Comparison of ENCODE assay signal across 18 cellular contexts in genomic region chr12:85130631-85131030, GRCh38.
"Had no signal": no experiment of that assay in that cellular context is flagged by ENCODE, and none has a peak within 500 bp of the region (broad histone marks: within the 10 kb centered on the region; RNA-seq: fewer than 3 reads in every experiment).

No MANE protein-coding gene starts in this region.

- H3K27me3 ChIP-seq: adrenal gland, brain microvascular endothelial cell had no signal

- ATAC-seq: activated T-helper 17 cell treated with anti-CD3 and anti-CD28 coated beads, Interleukin-2, amount 50 U/mL, for 72 hours; left ventricle myocardium superior; stimulated activated memory B cell treated with anti-CD40 and anti-IgM and Interleukin-4, amounts not matched to agents 10 μg/mL and 1 μg/mL and 100 μg/mL, for 72 hours had no signal

- H3K4me3 Mint-ChIP-seq: activated naive CD4-positive, alpha-beta T cell treated with anti-CD3 and anti-CD28 coated beads, Interleukin-2, amount 10 ng/mL, durations not matched to agents 7 days and 5 days; activated T-helper 17 cell treated with anti-CD3 and anti-CD28 coated beads, Interleukin-2, amount 50 U/mL, for 72 hours; stimulated activated memory B cell treated with anti-CD40 and anti-IgM and Interleukin-4, amounts not matched to agents 10 μg/mL and 1 μg/mL and 100 μg/mL, for 72 hours had no signal

- DNase-seq: activated CD4-positive, alpha-beta T cell treated with anti-CD3 and anti-CD28 coated beads, Interleukin-2, amount 50 U/mL, for 1 hour; activated CD4-positive, CD25-positive, alpha-beta regulatory T cell; activated naive CD4-positive, alpha-beta T cell treated with anti-CD3 and anti-CD28 coated beads, Interleukin-2, amount 10 ng/mL, durations not matched to agents 7 days and 5 days; activated T-cell treated with anti-CD3 and anti-CD28 coated beads for 4 hours; adrenal gland; brain microvascular endothelial cell; cerebellar nuclear complex; dermis blood vessel endothelial cell; head of caudate nucleus; kidney; left ventricle myocardium superior; substantia nigra; trophoblast cell had no signal

- H3K9me3 ChIP-seq: adrenal gland had no signal

- H3K9me3 Mint-ChIP-seq: activated naive CD4-positive, alpha-beta T cell treated with anti-CD3 and anti-CD28 coated beads, Interleukin-2, amount 10 ng/mL, durations not matched to agents 7 days and 5 days had no signal

- H3K27ac ChIP-seq: adrenal gland, brain microvascular endothelial cell, parathyroid adenoma had no signal

- H3K4me3 ChIP-seq: adrenal gland, smooth muscle cell had no signal

- H3K4me1 ChIP-seq: adrenal gland had no signal

- H3K9ac ChIP-seq: parathyroid adenoma had no signal

- H3K36me3 ChIP-seq: adrenal gland, brain microvascular endothelial cell had no signal

- H3K4me2 ChIP-seq: smooth muscle cell had no signal

- H3K4me1 Mint-ChIP-seq: activated naive CD4-positive, alpha-beta T cell treated with anti-CD3 and anti-CD28 coated beads, Interleukin-2, amount 10 ng/mL, durations not matched to agents 7 days and 5 days; activated T-helper 17 cell treated with anti-CD3 and anti-CD28 coated beads, Interleukin-2, amount 50 U/mL, for 72 hours; stimulated activated memory B cell treated with anti-CD40 and anti-IgM and Interleukin-4, amounts not matched to agents 10 μg/mL and 1 μg/mL and 100 μg/mL, for 72 hours had no signal

- H3K36me3 Mint-ChIP-seq: activated naive CD4-positive, alpha-beta T cell treated with anti-CD3 and anti-CD28 coated beads, Interleukin-2, amount 10 ng/mL, durations not matched to agents 7 days and 5 days; stimulated activated memory B cell treated with anti-CD40 and anti-IgM and Interleukin-4, amounts not matched to agents 10 μg/mL and 1 μg/mL and 100 μg/mL, for 72 hours had no signal

- FAIRE-seq: kidney, TTC549 had no signal

- H3K27ac Mint-ChIP-seq: activated naive CD4-positive, alpha-beta T cell treated with anti-CD3 and anti-CD28 coated beads, Interleukin-2, amount 10 ng/mL, durations not matched to agents 7 days and 5 days; activated T-helper 17 cell treated with anti-CD3 and anti-CD28 coated beads, Interleukin-2, amount 50 U/mL, for 72 hours; stimulated activated memory B cell treated with anti-CD40 and anti-IgM and Interleukin-4, amounts not matched to agents 10 μg/mL and 1 μg/mL and 100 μg/mL, for 72 hours had no signal

- H3K27me3 Mint-ChIP-seq: activated naive CD4-positive, alpha-beta T cell treated with anti-CD3 and anti-CD28 coated beads, Interleukin-2, amount 10 ng/mL, durations not matched to agents 7 days and 5 days; activated T-helper 17 cell treated with anti-CD3 and anti-CD28 coated beads, Interleukin-2, amount 50 U/mL, for 72 hours; stimulated activated memory B cell treated with anti-CD40 and anti-IgM and Interleukin-4, amounts not matched to agents 10 μg/mL and 1 μg/mL and 100 μg/mL, for 72 hours had no signal
